13 cellular contexts compared by ENCODE assay signal in genomic region chr4:113686950-113687718, GRCh38.
DNase-seq lines count a peak whose midpoint lies in the region; ATAC-seq and TF ChIP-seq lines count a peak whose summit lies in the region.
"Had no signal": no experiment of that assay in that cellular context is flagged by ENCODE, and none has a peak within 500 bp of the region (broad histone marks: within the 10 kb centered on the region; RNA-seq: fewer than 3 reads in every experiment).

No MANE protein-coding gene starts in this region.

- H3K36me3 ChIP-seq in osteoblast (ENCODE audit: insufficient read depth, low read length), result peaks cover 4% of the 10 kb centered on the region
- H3K36me3 ChIP-seq: tibial nerve had no signal

- no peaks in the 10 kb centered on the region for H3K9me3 ChIP-seq in osteoblast (ENCODE audit: low read depth, low read length)
- H3K9me3 ChIP-seq: tibial nerve had no signal

- H3K27me3 ChIP-seq in osteoblast (ENCODE audit: insufficient read depth, low read length), result no peaks in the 10 kb centered on the region
- H3K27me3 ChIP-seq: tibial nerve had no signal

- peak; percentile 24 for ATAC-seq in HG02798 (IDR thresholded peaks at IDR 0.05; ENCODE audit: poor library complexity, unreplicated experiment)
- ATAC-seq in activated naive CD8-positive, alpha-beta T cell treated with anti-CD3 and anti-CD28 coated beads, Interleukin-2, amount 50 U/mL, for 24 hours, result peak; percentile 14

- H3K4me3 ChIP-seq in osteoblast (ENCODE audit: insufficient read depth, low read length), result no peak overlapping the region
- H3K4me3 ChIP-seq: tibial nerve had no signal

- peak overlapping the region; percentile 84 for H3K27ac Mint-ChIP-seq in activated naive CD8-positive, alpha-beta T cell treated with anti-CD3 and anti-CD28 coated beads, Interleukin-2, amount 50 U/mL, for 24 hours

- H4K20me1 ChIP-seq in osteoblast (ENCODE audit: insufficient read depth, low read length), result peaks cover 12% of the 10 kb centered on the region

- H3K4me1 Mint-ChIP-seq in activated naive CD8-positive, alpha-beta T cell treated with anti-CD3 and anti-CD28 coated beads, Interleukin-2, amount 50 U/mL, for 24 hours, result peaks cover 81% of the 10 kb centered on the region

- H3K9me3 Mint-ChIP-seq in activated naive CD8-positive, alpha-beta T cell treated with anti-CD3 and anti-CD28 coated beads, Interleukin-2, amount 50 U/mL, for 24 hours, result peaks cover 3% of the 10 kb centered on the region

- H3K27me3 Mint-ChIP-seq in activated naive CD8-positive, alpha-beta T cell treated with anti-CD3 and anti-CD28 coated beads, Interleukin-2, amount 50 U/mL, for 24 hours, result no peaks in the 10 kb centered on the region

- no peak overlapping the region for H2AFZ ChIP-seq in osteoblast (ENCODE audit: low read length)

- H3K4me1 ChIP-seq in osteoblast (ENCODE audit: insufficient read depth, low read length), result peaks cover 55% of the 10 kb centered on the region

- peak overlapping the region; percentile 49 for H3K4me3 Mint-ChIP-seq in activated naive CD8-positive, alpha-beta T cell treated with anti-CD3 and anti-CD28 coated beads, Interleukin-2, amount 50 U/mL, for 24 hours

- no peak for TF ChIP-seq CTCF in osteoblast (IDR thresholded peaks at IDR 0.05; ENCODE audit: extremely low read depth, low read depth, low read length)

- peaks cover 77% of the 10 kb centered on the region for H3K79me2 ChIP-seq in osteoblast (ENCODE audit: insufficient read depth, low read length)

- peak overlapping the region; percentile 30 for H3K4me2 ChIP-seq in osteoblast (ENCODE audit: insufficient read depth, low read length)

- H3K36me3 Mint-ChIP-seq in activated naive CD8-positive, alpha-beta T cell treated with anti-CD3 and anti-CD28 coated beads, Interleukin-2, amount 50 U/mL, for 24 hours (ENCODE audit: low read depth), result peaks cover 73% of the 10 kb centered on the region

- H3K27ac ChIP-seq in osteoblast (ENCODE audit: low read depth, low read length), result peak overlapping the region; percentile 42
- H3K27ac ChIP-seq: 22Rv1 had no signal

- DNase-seq in DMS53 (lab: John Stamatoyannopoulos, UW) (peak; percentile 25), DMS53 treated with DMSO at 0.1 percent for 48 hours (lab: John Stamatoyannopoulos, UW; ENCODE audit: unreplicated experiment) (no peak), osteoblast (ENCODE audit: insufficient read length, low spot score, missing footprints) (no peak), HCEC 1CT (no peak), NCI-H1694 (lab: John Stamatoyannopoulos, UW) (no peak), HT-29 (ENCODE audit: low spot score) (no peak)
- no peak for DNase-seq in activated naive CD8-positive, alpha-beta T cell treated with anti-CD3 and anti-CD28 coated beads, Interleukin-2, amount 50 U/mL, for 24 hours
- DNase-seq: effector CD8-positive, alpha-beta T cell; GF-D8; NCI-H345 had no signal
